In genomic region chr2:158774663-158775062, GRCh38 we compare ENCODE assay signal across 28 cellular contexts.
DNase-seq lines count a peak whose midpoint lies in the region; ATAC-seq and TF ChIP-seq lines count a peak whose summit lies in the region.
"Had no signal": no experiment of that assay in that cellular context is flagged by ENCODE, and none has a peak within 500 bp of the region (broad histone marks: within the 10 kb centered on the region; RNA-seq: fewer than 3 reads in every experiment).

No MANE protein-coding gene starts in this region.

- DNase-seq in DMS 273 (lab: John Stamatoyannopoulos, UW; ENCODE audit: unreplicated experiment): peak; percentile 30
- no peak for DNase-seq in DMS 273 treated with DMSO at 0.1 percent for 48 hours (lab: John Stamatoyannopoulos, UW)
- DNase-seq in choroid plexus epithelial cell (ENCODE audit: low read depth): peak; percentile 8
- no peak for DNase-seq in foreskin fibroblast
- DNase-seq in activated gamma-delta T cell (lab: John Stamatoyannopoulos, UW): no peak
- DNase-seq in SW480 (ENCODE audit: low spot score): no peak
- DNase-seq: activated CD4-positive, alpha-beta T cell treated with anti-CD3 and anti-CD28 coated beads for 48 hours; activated naive CD4-positive, alpha-beta T cell; activated T-cell treated with anti-CD3 and anti-CD28 coated beads, Interleukin-2, amount 50 U/mL, for 4 hours; CD4-positive, CD25-positive, alpha-beta regulatory T cell; H7; Kasumi-1; kidney; natural killer cell; NCI-H146; NCI-H2227 treated with DMSO at 0.1 percent for 48 hours; NK-92 treated with Interleukin-12 subunit alpha and Interleukin-12 subunit beta, amount 100 ng/mL, for 24 hours; PC-9; right cardiac atrium; stimulated activated CD4-positive, alpha-beta T cell treated with anti-CD3 and anti-CD28 coated beads, Interleukin-4, amount 100 ng/mL, for 4 hours; stimulated activated naive B cell treated with anti-CD40 and anti-IgM and Interleukin-4, amounts not matched to agents 10 μg/mL and 1 μg/mL and 100 μg/mL, for 72 hours; WERI-Rb-1 had no signal

- peak; percentile 81 for ATAC-seq in GM18867 (IDR thresholded peaks at IDR 0.05; ENCODE audit: unreplicated experiment)
- ATAC-seq: activated T-cell treated with anti-CD3 and anti-CD28 coated beads, Interleukin-2, amount 50 U/mL, for 4 hours; natural killer cell; right cardiac atrium; Right ventricle myocardium inferior; stimulated activated naive B cell treated with anti-CD40 and anti-IgM and Interleukin-4, amounts not matched to agents 10 μg/mL and 1 μg/mL and 100 μg/mL, for 72 hours had no signal

- TF ChIP-seq CTCF in choroid plexus epithelial cell (conservative IDR thresholded peaks at IDR 0.05; ENCODE audit: low read depth, low read length): no peak
- no peak for TF ChIP-seq CTCF in nephron (IDR thresholded peaks at IDR 0.05; ENCODE audit: unreplicated experiment in 3 of 3)
- no peak for TF ChIP-seq CTCF in foreskin fibroblast (IDR thresholded peaks at IDR 0.05; ENCODE audit: low read depth, low read length)

- H3K27ac Mint-ChIP-seq in nephron: peak overlapping the region in 2 of 3 experiments; percentile 17 to 43
- H3K27ac Mint-ChIP-seq: CD4-positive, CD25-positive, alpha-beta regulatory T cell; mesothelial cell of epicardium; natural killer cell; stimulated activated naive B cell treated with anti-CD40 and anti-IgM and Interleukin-4, amounts not matched to agents 10 μg/mL and 1 μg/mL and 100 μg/mL, for 72 hours had no signal

- H3K9me3 Mint-ChIP-seq in nephron: no peaks in the 10 kb centered on the region
- H3K9me3 Mint-ChIP-seq: activated T-cell treated with anti-CD3 and anti-CD28 coated beads, Interleukin-2, amount 50 U/mL, for 4 hours; brain; CD4-positive, CD25-positive, alpha-beta regulatory T cell; mesothelial cell of epicardium; natural killer cell; stimulated activated naive B cell treated with anti-CD40 and anti-IgM and Interleukin-4, amounts not matched to agents 10 μg/mL and 1 μg/mL and 100 μg/mL, for 72 hours had no signal

- H3K36me3 Mint-ChIP-seq in nephron (ENCODE audit: low read depth): no peaks in the 10 kb centered on the region
- H3K36me3 Mint-ChIP-seq: brain; CD4-positive, CD25-positive, alpha-beta regulatory T cell; mesothelial cell of epicardium; natural killer cell; stimulated activated naive B cell treated with anti-CD40 and anti-IgM and Interleukin-4, amounts not matched to agents 10 μg/mL and 1 μg/mL and 100 μg/mL, for 72 hours had no signal

- peaks cover 4% of the 10 kb centered on the region for H3K27me3 Mint-ChIP-seq in nephron (ENCODE audit: low read depth)
- H3K27me3 Mint-ChIP-seq: brain had no signal

- H3K4me3 ChIP-seq in choroid plexus epithelial cell (ENCODE audit: low read depth, low read length) (no peak overlapping the region), foreskin fibroblast (ENCODE audit: low read depth in 1 of 2, low read length in 2 of 2) (no peak overlapping the region)
- H3K4me3 ChIP-seq: PC-9, suprapubic skin had no signal

- no peak overlapping the region for H3K4me3 Mint-ChIP-seq in nephron
- H3K4me3 Mint-ChIP-seq: activated T-cell treated with anti-CD3 and anti-CD28 coated beads, Interleukin-2, amount 50 U/mL, for 4 hours; brain; CD4-positive, CD25-positive, alpha-beta regulatory T cell; mesothelial cell of epicardium; natural killer cell; stimulated activated naive B cell treated with anti-CD40 and anti-IgM and Interleukin-4, amounts not matched to agents 10 μg/mL and 1 μg/mL and 100 μg/mL, for 72 hours had no signal

- peaks cover 49% of the 10 kb centered on the region for H3K4me1 Mint-ChIP-seq in nephron
- H3K4me1 Mint-ChIP-seq: CD4-positive, CD25-positive, alpha-beta regulatory T cell; natural killer cell; stimulated activated naive B cell treated with anti-CD40 and anti-IgM and Interleukin-4, amounts not matched to agents 10 μg/mL and 1 μg/mL and 100 μg/mL, for 72 hours had no signal

Comparison
In these comparisons a context has a peak if more than half of its experiments do, and no peak if none do; other contexts are left out.
1. DNase-seq: peak in DMS 273 (single experiment) and choroid plexus epithelial cell (single experiment); none in DMS 273 treated with DMSO at 0.1 percent for 48 hours (single experiment), foreskin fibroblast (0 of 2), activated gamma-delta T cell (single experiment) and SW480 (single experiment).